ENCODE assay signal across 1 cellular context in the genomic region with DNA sequence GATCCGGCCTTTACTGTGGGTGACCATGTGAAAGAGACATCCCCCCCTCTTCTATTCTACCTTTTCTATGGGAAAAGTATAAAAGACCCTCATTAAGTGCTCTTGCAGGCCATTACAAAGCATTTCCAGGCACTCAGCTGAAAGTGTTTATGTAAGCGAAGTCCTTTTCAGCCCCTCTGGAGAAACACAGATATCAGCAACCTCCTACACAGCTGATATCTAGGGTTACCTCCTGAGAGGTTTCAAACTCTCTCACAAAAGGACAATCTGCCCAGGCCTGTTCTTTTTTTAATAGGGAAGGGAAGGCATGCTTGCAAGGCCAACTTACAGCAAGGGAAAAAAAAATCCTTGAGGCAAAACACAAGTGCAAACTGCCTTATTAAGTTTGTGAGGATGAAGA.
TF ChIP-seq lines count a peak whose summit lies in the region.

No MANE protein-coding gene starts in this region.

TF ChIP-seq in GM23338, 12 proteins besides CTCF, POLR2A, EP300 and RAD21:
- TF ChIP-seq REST (IDR thresholded peaks at IDR 0.05; ENCODE audit: unreplicated experiment) (no peak), NANOG (IDR thresholded peaks at IDR 0.05; ENCODE audit: borderline replicate concordance) (no peak), ZNF331 (CRISPR knock-in tag; IDR thresholded peaks at IDR 0.05; ENCODE audit: low read depth) (no peak), EZH2 (IDR thresholded peaks at IDR 0.05; ENCODE audit: low read depth, unreplicated experiment) (no peak), JUNB (IDR thresholded peaks at IDR 0.05; ENCODE audit: unreplicated experiment) (no peak), STAT1 (IDR thresholded peaks at IDR 0.05; ENCODE audit: unreplicated experiment) (no peak), ZNF114 (CRISPR knock-in tag; IDR thresholded peaks at IDR 0.05) (no peak), CREB1 (CRISPR knock-in tag; IDR thresholded peaks at IDR 0.05; ENCODE audit: low read depth) (no peak), POLR2AphosphoS5 (IDR thresholded peaks at IDR 0.05; ENCODE audit: low read depth) (no peak)
- TF ChIP-seq, protein P1, sequence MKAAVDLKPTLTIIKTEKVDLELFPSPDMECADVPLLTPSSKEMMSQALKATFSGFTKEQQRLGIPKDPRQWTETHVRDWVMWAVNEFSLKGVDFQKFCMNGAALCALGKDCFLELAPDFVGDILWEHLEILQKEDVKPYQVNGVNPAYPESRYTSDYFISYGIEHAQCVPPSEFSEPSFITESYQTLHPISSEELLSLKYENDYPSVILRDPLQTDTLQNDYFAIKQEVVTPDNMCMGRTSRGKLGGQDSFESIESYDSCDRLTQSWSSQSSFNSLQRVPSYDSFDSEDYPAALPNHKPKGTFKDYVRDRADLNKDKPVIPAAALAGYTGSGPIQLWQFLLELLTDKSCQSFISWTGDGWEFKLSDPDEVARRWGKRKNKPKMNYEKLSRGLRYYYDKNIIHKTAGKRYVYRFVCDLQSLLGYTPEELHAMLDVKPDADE (IDR thresholded peaks at IDR 0.05): no peak
TF ChIP-seq in GM23338: peak in this region for 0.
